24 cellular contexts compared by ENCODE assay signal in genomic region chr2:148306027-148306426, GRCh38.
"Had no signal": no experiment of that assay in that cellular context is flagged by ENCODE, and none has a peak within 500 bp of the region (broad histone marks: within the 10 kb centered on the region; RNA-seq: fewer than 3 reads in every experiment).

No MANE protein-coding gene starts in this region.

- H3K9me3 ChIP-seq: colonic mucosa, esophagus squamous epithelium, neutrophil, pancreas, right lobe of liver, suprapubic skin, transverse colon, vagina had no signal

- H3K4me1 Mint-ChIP-seq: stimulated activated naive CD8-positive, alpha-beta T cell treated with anti-CD3 and anti-CD28 coated beads, Interleukin-15, amount 100 ng/mL, for 72 hours had no signal

- H3K9me3 Mint-ChIP-seq: stimulated activated naive CD8-positive, alpha-beta T cell treated with anti-CD3 and anti-CD28 coated beads, Interleukin-15, amount 100 ng/mL, for 72 hours had no signal

- H3K27me3 ChIP-seq: colonic mucosa, esophagus squamous epithelium, left lung, neutrophil, pancreas, right lobe of liver, suprapubic skin, transverse colon, vagina had no signal

- H3K36me3 ChIP-seq: colonic mucosa, esophagus squamous epithelium, left lung, neutrophil, pancreas, right lobe of liver, suprapubic skin, transverse colon, vagina had no signal

- H3K4me3 Mint-ChIP-seq: dendritic cell treated with granulocyte-macrophage colony-stimulating factor and Interleukin-4, amounts not matched to agents 40 ng/mL and 50 ng/mL, for 4 days; naive thymus-derived CD8-positive, alpha-beta T cell; stimulated activated naive CD8-positive, alpha-beta T cell treated with anti-CD3 and anti-CD28 coated beads, Interleukin-15, amount 100 ng/mL, for 72 hours had no signal

- H3K27ac ChIP-seq: colonic mucosa, esophagus squamous epithelium, left lung, neutrophil, pancreas, right lobe of liver, suprapubic skin, transverse colon, vagina had no signal

- DNase-seq: colonic mucosa; effector memory CD4-positive, alpha-beta T cell; erythroblast; esophagus squamous epithelium; foreskin melanocyte; hypothalamus; left cardiac atrium; left lung; mesenchymal stem cell; naive thymus-derived CD8-positive, alpha-beta T cell; pancreas; right lobe of liver; small intestine; stimulated activated CD4-positive, alpha-beta T cell treated with anti-CD3 and anti-CD28 coated beads, Interleukin-15, amount 100 ng/mL, for 24 hours; stimulated activated CD4-positive, alpha-beta T cell treated with anti-CD3 and anti-CD28 coated beads, Interleukin-2, amount 100 ng/mL, for 48 hours; stimulated activated CD8-positive, alpha-beta memory T cell treated with anti-CD3 and anti-CD28 coated beads, Interleukin-4, amount 100 ng/mL, for 48 hours; stimulated activated naive CD4-positive, alpha-beta T cell; stimulated activated naive CD8-positive, alpha-beta T cell treated with anti-CD3 and anti-CD28 coated beads, Interleukin-15, amount 100 ng/mL, for 72 hours; transverse colon had no signal

- H3K4me1 ChIP-seq: colonic mucosa, esophagus squamous epithelium, left lung, pancreas, right lobe of liver, suprapubic skin, vagina had no signal

- H3K4me3 ChIP-seq: colonic mucosa, esophagus squamous epithelium, left lung, pancreas, right lobe of liver, suprapubic skin, transverse colon, vagina had no signal

- ATAC-seq: left cardiac atrium; left lung; naive thymus-derived CD8-positive, alpha-beta T cell; pancreas; right lobe of liver; stimulated activated naive CD8-positive, alpha-beta T cell treated with anti-CD3 and anti-CD28 coated beads, Interleukin-15, amount 100 ng/mL, for 72 hours had no signal

- H3K27me3 Mint-ChIP-seq: dendritic cell treated with granulocyte-macrophage colony-stimulating factor and Interleukin-4, amounts not matched to agents 40 ng/mL and 50 ng/mL, for 4 days; naive thymus-derived CD8-positive, alpha-beta T cell; progenitor cell of endocrine pancreas; stimulated activated naive CD8-positive, alpha-beta T cell treated with anti-CD3 and anti-CD28 coated beads, Interleukin-15, amount 100 ng/mL, for 72 hours had no signal

- H3K27ac Mint-ChIP-seq: dendritic cell treated with granulocyte-macrophage colony-stimulating factor and Interleukin-4, amounts not matched to agents 40 ng/mL and 50 ng/mL, for 4 days; naive thymus-derived CD8-positive, alpha-beta T cell; progenitor cell of endocrine pancreas; stimulated activated naive CD8-positive, alpha-beta T cell treated with anti-CD3 and anti-CD28 coated beads, Interleukin-15, amount 100 ng/mL, for 72 hours had no signal
